ENCODE assay signal across 8 cellular contexts in the genomic region with DNA sequence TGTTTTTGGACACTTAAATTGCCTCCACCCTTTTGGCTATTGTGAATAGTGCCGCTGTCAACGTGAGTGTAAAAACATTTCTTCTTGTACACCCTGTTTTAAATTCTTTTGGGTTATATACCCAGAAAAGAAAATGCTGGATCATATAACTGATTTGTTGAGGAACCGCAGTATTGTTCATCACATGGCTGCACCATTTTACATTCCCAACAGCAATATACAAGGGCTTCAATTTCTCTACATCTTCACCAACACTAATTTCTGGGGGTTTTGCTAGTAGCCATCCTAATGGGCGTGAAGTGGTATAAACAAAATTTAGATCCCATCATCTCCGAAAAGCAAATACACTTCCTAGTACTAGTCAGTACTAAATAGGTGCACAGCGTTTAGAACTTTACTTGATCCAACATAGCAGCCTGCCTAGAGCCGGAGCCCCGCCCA. TPM values are rescaled to one million over a fixed set of nuclear protein-coding genes. Genes with fewer than 3 reads are reported as not detected.
DNase-seq lines count a peak whose midpoint lies in the region; ATAC-seq, FAIRE-seq and TF ChIP-seq lines count a peak whose summit lies in the region.

No MANE protein-coding gene starts in this region.

- no peak for FAIRE-seq in GM19239 (lab: Jason Lieb, UNC)

- H3K36me3 ChIP-seq in body of pancreas (replicated peaks in 1 of 2; ENCODE audit: insufficient read depth in 1 of 2, low read depth in 2 of 2) (peaks cover 0 to 2% of the 10 kb centered on the region in 2 donors), mesodermal cell (ENCODE audit: control insufficient read depth, insufficient read depth, low read length) (peaks cover 18% of the 10 kb centered on the region)

- WGBS in body of pancreas, 2 donors, result 15 to 25% methylated on average over 5 to 8 of the region's 8 CpGs
- WGBS in mesodermal cell (ENCODE audit: insufficient coverage in 2 of 2), 2 experiments, result 0% methylated on average over 3 of the region's 8 CpGs

- DNase-seq in A172 (ENCODE audit: low spot score) (peak; percentile 4), HFF-Myc (ENCODE audit: extremely low read depth, low read depth) (no peak), body of pancreas (no peak), GM19239 (ENCODE audit: insufficient read length, low spot score) (no peak), cerebellar cortex (ENCODE audit: low spot score) (no peak)

- intact Hi-C loops in body of pancreas (cut with DNase I), result no loop called here

- TF ChIP-seq CTCF in HFF-Myc (IDR thresholded peaks at IDR 0.05; ENCODE audit: low read depth, low read length, missing control alignments) (no peak), body of pancreas (IDR thresholded peaks at IDR 0.05) (no peak)

- peak overlapping the region; percentile 65 for H3K4me3 ChIP-seq in HFF-Myc (replicated peaks; ENCODE audit: low read depth, low read length)
- H3K4me3 ChIP-seq in body of pancreas, result peak overlapping the region; percentile 69 to 77
- H3K4me3 ChIP-seq in mesodermal cell (ENCODE audit: extremely low read depth, insufficient read depth, low read length, poor library complexity, severe bottlenecking), result peak overlapping the region; percentile 79

- H3K4me1 ChIP-seq in body of pancreas (peaks cover 22% of the 10 kb centered on the region), mesodermal cell (ENCODE audit: control insufficient read depth, insufficient read depth, low read length, poor library complexity, severe bottlenecking) (no peaks in the 10 kb centered on the region)

- H3K27ac ChIP-seq in body of pancreas (peak overlapping the region; percentile 80 to 98 (median 94)), mesodermal cell (ENCODE audit: low read depth, low read length, severe bottlenecking) (peak overlapping the region; percentile 92)

- H3K27me3 ChIP-seq in body of pancreas, result no peaks in the 10 kb centered on the region

- TF ChIP-seq POLR2A in body of pancreas (IDR thresholded peaks at IDR 0.05), result no peak

- peak; percentile 0 for ATAC-seq in body of pancreas
- no peak for ATAC-seq in GM19324 (IDR thresholded peaks at IDR 0.05; ENCODE audit: low FRiP score, unreplicated experiment)
- no peak for ATAC-seq in GM18519 (IDR thresholded peaks at IDR 0.05; ENCODE audit: low FRiP score, unreplicated experiment)

- H3K9me3 ChIP-seq in body of pancreas, result no peaks in the 10 kb centered on the region
- H3K9me3 ChIP-seq in mesodermal cell (ENCODE audit: control insufficient read depth, low read length), result no peaks in the 10 kb centered on the region

RNA-seq across cellular contexts. Expression of gene BPHL, which starts 0.6 kb away (rescaled TPM):
- total RNA-seq in A172 (2014; rRNA removed; shearing (Covaris generic)), result 22.8 and 25.2 TPM in 2 replicates
- 10 to 100 TPM; 15.6 to 21.8 TPM for total RNA-seq in body of pancreas
- 23.3 TPM for polyA plus RNA-seq in mesodermal cell (2013, experiment 1 of 2)
- 21.1 TPM for polyA plus RNA-seq in mesodermal cell (2013, experiment 2 of 2)

RNA-seq across cellular contexts. Expression of gene TUBB2A, which starts 39.4 kb away (rescaled TPM):
- 291 and 339 TPM in 2 replicates for total RNA-seq in A172 (2014; rRNA removed; shearing (Covaris generic))
- 10 to 100 TPM; 44.9 to 54.1 TPM for total RNA-seq in body of pancreas
- polyA plus RNA-seq in mesodermal cell (2013, experiment 1 of 2), result 172 TPM
- 143 TPM for polyA plus RNA-seq in mesodermal cell (2013, experiment 2 of 2)

RNA-seq across cellular contexts. Expression of gene RIPK1, which starts 49.6 kb away (rescaled TPM):
- total RNA-seq in A172 (2014; rRNA removed; shearing (Covaris generic)), result 18.3 TPM in 2 replicates
- total RNA-seq in body of pancreas, result 10 to 100 TPM; 11.4 to 14.2 TPM
- polyA plus RNA-seq in mesodermal cell (2013, experiment 1 of 2), result 13.3 TPM
- polyA plus RNA-seq in mesodermal cell (2013, experiment 2 of 2), result 14.3 TPM
